ENCODE assay signal across 22 cellular contexts in genomic region chr2:118232391-118233255, GRCh38.
DNase-seq lines count a peak whose midpoint lies in the region; TF ChIP-seq lines count a peak whose summit lies in the region.
"Had no signal": no experiment of that assay in that cellular context is flagged by ENCODE, and none has a peak within 500 bp of the region (broad histone marks: within the 10 kb centered on the region; RNA-seq: fewer than 3 reads in every experiment).

No MANE protein-coding gene starts in this region.

- H3K4me3 ChIP-seq in esophagus muscularis mucosa: no peak overlapping the region
- H3K4me3 ChIP-seq in vagina: no peak overlapping the region
- no peak overlapping the region for H3K4me3 ChIP-seq in H7 (ENCODE audit: insufficient read depth, low read depth, low read length)
- H3K4me3 ChIP-seq in mammary epithelial cell (replicated peaks in 1 of 3; ENCODE audit: insufficient read depth in 1 of 3, low read depth in 2 of 3, low read length in 3 of 3): no peak overlapping the region
- H3K4me3 ChIP-seq: K562, PC-9, SJSA1 had no signal

- intact Hi-C loops in esophagus muscularis mucosa (cut with DNase I): no loop called here
- intact Hi-C loops in vagina (cut with DNase I): no loop called here
- intact Hi-C loops in mammary epithelial cell (cut with micrococcal nuclease): no loop called here

- H3K4ac ChIP-seq in H9 (ENCODE audit: low read depth, low read length): no peak overlapping the region

- no peak overlapping the region for H3K27ac ChIP-seq in H9 (ENCODE audit: insufficient read length, low read depth, low read length)
- H3K27ac ChIP-seq in esophagus muscularis mucosa (replicated peaks in 1 of 4): no peak overlapping the region
- H3K27ac ChIP-seq in vagina: no peak overlapping the region
- no peak overlapping the region for H3K27ac ChIP-seq in mammary epithelial cell (ENCODE audit: insufficient read depth, low read depth, low read length)
- H3K27ac ChIP-seq: PC-9, SJSA1 had no signal

- H3K23me2 ChIP-seq in H9 (ENCODE audit: insufficient read length, low read depth, low read length, poor library complexity, severe bottlenecking): no peaks in the 10 kb centered on the region

- H3K79me2 ChIP-seq in H9 (ENCODE audit: insufficient read depth, low read length) (no peaks in the 10 kb centered on the region), mammary epithelial cell (ENCODE audit: insufficient read depth, low read length) (no peaks in the 10 kb centered on the region)

- no peak overlapping the region for H2BK5ac ChIP-seq in H9 (ENCODE audit: insufficient read length, low read length)

- H4K20me1 ChIP-seq in H9 (ENCODE audit: control insufficient read depth, insufficient read depth, insufficient read length) (no peaks in the 10 kb centered on the region), mammary epithelial cell (ENCODE audit: insufficient read depth, low read length) (no peaks in the 10 kb centered on the region)

- in situ Hi-C loops in mammary epithelial cell (cut with MboI; ENCODE audit: low sequenced_read_pairs in 2 of 2): no loop called here

- H3K4me1 Mint-ChIP-seq in H9: peaks cover 3 to 7% of the 10 kb centered on the region in 2 experiments; a peak in 2 of 4 replicates
- H3K4me1 Mint-ChIP-seq: T-cell had no signal

- no peak overlapping the region for H3K27ac Mint-ChIP-seq in H9
- H3K27ac Mint-ChIP-seq: B cell, T-cell had no signal

- CTCF ChIA-PET in mammary epithelial cell (lab: Charles Lee; ENCODE audit: low non-redundant PET): no interaction called here

- TF ChIP-seq POLR2A in esophagus muscularis mucosa (IDR thresholded peaks at IDR 0.05; ENCODE audit: low read depth) (no peak), vagina (IDR thresholded peaks at IDR 0.05) (no peak)

- no peak overlapping the region for H2BK12ac ChIP-seq in H9 (ENCODE audit: insufficient read length, low read depth, low read length)

- peak; percentile 29 for DNase-seq in COLO829 (ENCODE audit: low spot score)
- no peak for DNase-seq in H9
- DNase-seq in esophagus muscularis mucosa (ENCODE audit: extremely low spot score): peak; percentile 80
- DNase-seq in vagina (ENCODE audit: extremely low spot score in 2 of 2): peak; percentile 19 to 37
- DNase-seq in H7: no peak
- no peak for DNase-seq in mammary epithelial cell
- no peak for DNase-seq in T-helper 1 cell
- DNase-seq: DMS153, DND-41, Kasumi-1, NCI-H1092 treated with DMSO at 0.1 percent for 48 hours, NCI-H1436, NCI-H187 treated with DMSO at 0.1 percent for 48 hours, NCI-H2107, NCI-H524, NCI-H748 treated with DMSO at 0.1 percent for 48 hours, PC-9, Right ventricle myocardium superior, T-cell had no signal

- WGBS in H9 (ENCODE audit: extremely low coverage, insufficient read length, low lambda C conversion rate): no CpG with 5 or more reads among the region's 15 CpGs
- 70% methylated on average over 15 of the region's 15 CpGs for WGBS in esophagus muscularis mucosa
- 61% methylated on average over 14 of the region's 15 CpGs for WGBS in mammary epithelial cell (ENCODE audit: low coverage, missing lambda C conversion rate)

- no peak for TF ChIP-seq EP300 in esophagus muscularis mucosa (IDR thresholded peaks at IDR 0.05)

- no peak for TF ChIP-seq CTCF in H9 (conservative IDR thresholded peaks at IDR 0.05)
- TF ChIP-seq CTCF in esophagus muscularis mucosa (IDR thresholded peaks at IDR 0.05): no peak
- no peak for TF ChIP-seq CTCF in vagina (IDR thresholded peaks at IDR 0.05)
- TF ChIP-seq CTCF in mammary epithelial cell (conservative IDR thresholded peaks at IDR 0.05 in 1 of 2, IDR thresholded peaks at IDR 0.05 in 1 of 2; ENCODE audit: extremely low read depth in 1 of 2, insufficient read depth in 1 of 2, low read depth in 1 of 2, low read length in 2 of 2): no peak

- no peaks in the 10 kb centered on the region for H3K9me3 Mint-ChIP-seq in H9
- H3K9me3 Mint-ChIP-seq: T-cell had no signal

- H3K18ac ChIP-seq in H9 (ENCODE audit: insufficient read length, low read depth, low read length): no peak overlapping the region

- no peak overlapping the region for H2BK120ac ChIP-seq in H9 (ENCODE audit: low read depth, low read length, poor library complexity, severe bottlenecking)

- H2AK5ac ChIP-seq in H9 (ENCODE audit: insufficient read length, low read length): no peak overlapping the region

- H3K4me3 Mint-ChIP-seq in H9: no peak overlapping the region
- H3K4me3 Mint-ChIP-seq: B cell, T-cell had no signal

- H4K91ac ChIP-seq in H9 (ENCODE audit: insufficient read length, low read depth, low read length): peak overlapping the region; percentile 14

- H3K9me3 ChIP-seq in H9 (ENCODE audit: control insufficient read depth, low read depth, low read length) (no peaks in the 10 kb centered on the region), esophagus muscularis mucosa (no peaks in the 10 kb centered on the region), vagina (no peaks in the 10 kb centered on the region), mammary epithelial cell (replicated peaks; ENCODE audit: insufficient read depth, low read length) (no peaks in the 10 kb centered on the region)
- H3K9me3 ChIP-seq: SJSA1 had no signal

- H2BK20ac ChIP-seq in H9 (ENCODE audit: low read depth, low read length, poor library complexity, severe bottlenecking): no peak overlapping the region

- peaks cover 9% of the 10 kb centered on the region for H3K27me3 Mint-ChIP-seq in H9 (ENCODE audit: low read depth)

- H3K14ac ChIP-seq in H9 (ENCODE audit: insufficient read depth, low read length): no peak overlapping the region

- H3K36me3 ChIP-seq in esophagus muscularis mucosa (no peaks in the 10 kb centered on the region), vagina (no peaks in the 10 kb centered on the region), H7 (replicated peaks; ENCODE audit: control insufficient read depth, insufficient read depth, low read length) (no peaks in the 10 kb centered on the region), mammary epithelial cell (ENCODE audit: insufficient read depth, low read length) (no peaks in the 10 kb centered on the region)
- H3K36me3 ChIP-seq: SJSA1 had no signal

- H3K23ac ChIP-seq in H9 (ENCODE audit: insufficient read length, low read depth, low read length): no peak overlapping the region

- H3K27me3 ChIP-seq in H9 (ENCODE audit: insufficient read depth, low read length): no peaks in the 10 kb centered on the region
- H3K27me3 ChIP-seq in esophagus muscularis mucosa: peaks cover 0 to 62% (median 0%) of the 10 kb centered on the region in 4 donors
- no peaks in the 10 kb centered on the region for H3K27me3 ChIP-seq in vagina
- H3K27me3 ChIP-seq in H7 (ENCODE audit: control insufficient read depth, insufficient read depth, low read length): no peaks in the 10 kb centered on the region; the same call in 1 of the 2 replicates
- no peaks in the 10 kb centered on the region for H3K27me3 ChIP-seq in mammary epithelial cell (ENCODE audit: insufficient read depth, low read length)
- H3K27me3 ChIP-seq: SJSA1 had no signal

- H3K4me2 ChIP-seq in H9 (ENCODE audit: insufficient read depth, insufficient read length, low read length) (no peak overlapping the region), mammary epithelial cell (ENCODE audit: insufficient read depth, low read depth, low read length) (no peak overlapping the region)
- H3K4me2 ChIP-seq: PC-9 had no signal

- H3K9ac ChIP-seq in H9 (ENCODE audit: extremely low read depth, insufficient read length, low read length) (no peak overlapping the region), mammary epithelial cell (ENCODE audit: insufficient read depth, low read length) (no peak overlapping the region)

- H3K36me3 Mint-ChIP-seq in H9 (ENCODE audit: insufficient read depth in 1 of 3, low read depth in 3 of 3): 0 out of 7 replicates have a peak, but pooled peaks cover 0 to 2% (median 0%) of the 10 kb centered on the region in 3 experiments
- H3K36me3 Mint-ChIP-seq: T-cell had no signal

- no TSS peak for BruUV-seq in mammary epithelial cell (replicated peaks; lab: Mats Ljungman, UMichigan)

- no peak overlapping the region for H3T11ph ChIP-seq in H9 (ENCODE audit: low read length)

- H3K4me1 ChIP-seq in H9 (ENCODE audit: insufficient read depth, low read length) (no peaks in the 10 kb centered on the region), esophagus muscularis mucosa (no peaks in the 10 kb centered on the region), vagina (no peaks in the 10 kb centered on the region), mammary epithelial cell (ENCODE audit: insufficient read depth, low read length) (no peaks in the 10 kb centered on the region)
- H3K4me1 ChIP-seq: SJSA1 had no signal

- H4K5ac ChIP-seq in H9 (ENCODE audit: insufficient read length, low read depth, low read length): no peak overlapping the region

- H2AFZ ChIP-seq in H9 (ENCODE audit: low read length) (no peak overlapping the region), mammary epithelial cell (ENCODE audit: low read depth, low read length) (no peak overlapping the region)
- H2AFZ ChIP-seq: PC-9 had no signal

- dilution Hi-C loops in mammary epithelial cell (cut with HindIII; ENCODE audit: low sequenced_read_pairs): no loop called here

- H3K79me1 ChIP-seq in H9 (ENCODE audit: insufficient read depth, low read depth, low read length, poor library complexity, severe bottlenecking): no peaks in the 10 kb centered on the region

- no peak overlapping the region for H4K8ac ChIP-seq in H9 (replicated peaks; ENCODE audit: insufficient read length, low read depth, low read length)

- H2BK15ac ChIP-seq in H9 (ENCODE audit: low read depth, low read length): no peak overlapping the region

- no peak overlapping the region for H3K56ac ChIP-seq in H9 (ENCODE audit: insufficient read length, low read depth, low read length)

Comparison
In these comparisons a context has a peak if more than half of its experiments do, and no peak if none do; other contexts are left out.
1. DNase-seq: peak in COLO829 (single experiment), esophagus muscularis mucosa (single experiment) and vagina (2 of 2); none in H9 (single experiment), H7 (single experiment), mammary epithelial cell (single experiment) and T-helper 1 cell (0 of 5).